14 cellular contexts compared by ENCODE assay signal in genomic region chr9:22170162-22170932, GRCh38.
DNase-seq lines count a peak whose midpoint lies in the region; ATAC-seq, FAIRE-seq and TF ChIP-seq lines count a peak whose summit lies in the region.
"Had no signal": no experiment of that assay in that cellular context is flagged by ENCODE, and none has a peak within 500 bp of the region (broad histone marks: within the 10 kb centered on the region; RNA-seq: fewer than 3 reads in every experiment).

No MANE protein-coding gene starts in this region.

- DNase-seq in CD1c-positive myeloid dendritic cell (ENCODE audit: extremely low spot score) (peak; percentile 24), activated B cell treated with CpG ODN at 0.5 μM for 24 hours (no peak), HepG2 (ENCODE audit: low spot score) (peak; percentile 9), tibial artery (no peak), Peyer's patch (no peak), cerebellar nuclear complex (lab: John Stamatoyannopoulos, UW) (no peak)
- DNase-seq: activated effector memory CD4-positive, alpha-beta T cell treated with Interleukin-2 at 50 U/mL for 16 hours; hypothalamus; NCI-H2227 treated with DMSO at 0.1 percent for 48 hours; testis had no signal

- no peaks in the 10 kb centered on the region for H3K9me3 Mint-ChIP-seq in activated B cell treated with CpG ODN at 0.5 μM for 24 hours

- H3K4me1 Mint-ChIP-seq in activated B cell treated with CpG ODN at 0.5 μM for 24 hours, result peaks cover 57% of the 10 kb centered on the region

- H3K4me3 ChIP-seq in HepG2 (replicated peaks in 1 of 3; ENCODE audit: insufficient read depth in 1 of 3, low read depth in 2 of 3, low read length in 3 of 3), result no peak overlapping the region
- no peak overlapping the region for H3K4me3 ChIP-seq in tibial artery
- H3K4me3 ChIP-seq in Peyer's patch, result no peak overlapping the region
- H3K4me3 ChIP-seq: coronary artery, testis had no signal

- in situ Hi-C loops in HepG2 (cut with HindIII; ENCODE audit: extremely low pct_ligation_motif_present, low pct_unique_long_range_greater_than_20kb), result no loop called here

- TF ChIP-seq POLR2A in HepG2 (IDR thresholded peaks at IDR 0.05; ENCODE audit: insufficient read depth in 1 of 2, low read depth in 2 of 2, low read length in 2 of 2), result no peak
- no peak for TF ChIP-seq POLR2A in Peyer's patch (IDR thresholded peaks at IDR 0.05)

- no peaks in the 10 kb centered on the region for H3K27me3 ChIP-seq in HepG2 (ENCODE audit: control insufficient read depth in 1 of 2, insufficient read depth in 2 of 2, low read length in 2 of 2)
- H3K27me3 ChIP-seq in tibial artery, result no peaks in the 10 kb centered on the region
- no peaks in the 10 kb centered on the region for H3K27me3 ChIP-seq in Peyer's patch
- H3K27me3 ChIP-seq: testis had no signal

- intact Hi-C loops in activated B cell treated with CpG ODN at 0.5 μM for 24 hours (cut with micrococcal nuclease), result loop anchor here (2.0 kb wide), 1 partner anchor 70 kb away; no protein-coding TSS in a partner anchor
- intact Hi-C loops in HepG2 (cut with micrococcal nuclease; ENCODE audit: unreplicated experiment), result no loop called here
- intact Hi-C loops in tibial artery (cut with DNase I; ENCODE audit: low total_unique reads), result no loop called here

- CTCF ChIA-PET in activated B cell treated with CpG ODN at 0.5 μM for 24 hours (lab: Charles Lee), result no interaction called here
- CTCF ChIA-PET in HepG2 (lab: Yijun Ruan, JAX; ENCODE audit: low intra/inter-chr PET ratio, low total read pairs), result no interaction called here

- no peak overlapping the region for H3K9ac ChIP-seq in HepG2 (ENCODE audit: insufficient read depth, low read depth, low read length)

- no peaks in the 10 kb centered on the region for H3K36me3 Mint-ChIP-seq in activated B cell treated with CpG ODN at 0.5 μM for 24 hours (ENCODE audit: low read depth)

- 47% methylated on average over 2 of the region's 2 CpGs for WGBS in HepG2 (ENCODE audit: low lambda C conversion rate)

- H3K27ac ChIP-seq in HepG2 (ENCODE audit: extremely low read length, insufficient read depth, low read length) (no peak overlapping the region), tibial artery (no peak overlapping the region), Peyer's patch (peak overlapping the region in 1 of 4 donors; percentile 47)
- H3K27ac ChIP-seq: coronary artery, testis had no signal

- H3K4me1 ChIP-seq in HepG2 (ENCODE audit: insufficient read depth, low read length) (no peaks in the 10 kb centered on the region), tibial artery (no peaks in the 10 kb centered on the region), Peyer's patch (peaks cover 0 to 12% (median 0%) of the 10 kb centered on the region in 4 donors)
- H3K4me1 ChIP-seq: testis had no signal

- ATAC-seq in HG03060 (IDR thresholded peaks at IDR 0.05; ENCODE audit: low read depth, unreplicated experiment), result peak; percentile 20
- no peak for ATAC-seq in activated B cell treated with CpG ODN at 0.5 μM for 24 hours (ENCODE audit: low read depth)
- ATAC-seq in HepG2, result no peak
- no peak for ATAC-seq in HG02973 (IDR thresholded peaks at IDR 0.05; ENCODE audit: unreplicated experiment)

- peak overlapping the region; percentile 42 for H3K4me3 Mint-ChIP-seq in activated B cell treated with CpG ODN at 0.5 μM for 24 hours

- H3K9me3 ChIP-seq in HepG2 (ENCODE audit: low read length) (no peaks in the 10 kb centered on the region), tibial artery (no peaks in the 10 kb centered on the region), Peyer's patch (no peaks in the 10 kb centered on the region)
- H3K9me3 ChIP-seq: testis had no signal

- H3K79me2 ChIP-seq in HepG2 (ENCODE audit: insufficient read depth, low read length), result no peaks in the 10 kb centered on the region

- H3K27me3 Mint-ChIP-seq in activated B cell treated with CpG ODN at 0.5 μM for 24 hours, result no peaks in the 10 kb centered on the region

- H2AFZ ChIP-seq in HepG2 (ENCODE audit: low read length), result no peak overlapping the region

- POLR2A ChIA-PET in activated B cell treated with CpG ODN at 0.5 μM for 24 hours (lab: Charles Lee) (interaction anchor here (1.0 kb wide), 1 partner anchor 10 kb away, joined by 3 read pairs; no protein-coding TSS in a partner anchor), HepG2 (lab: Yijun Ruan, JAX) (interaction anchor here (1.1 kb wide), 1 partner anchor 42 kb away, joined by 3 read pairs; no protein-coding TSS in a partner anchor)

- no peaks in the 10 kb centered on the region for H3K36me3 ChIP-seq in HepG2 (replicated peaks in 1 of 2; ENCODE audit: control insufficient read depth in 1 of 2, insufficient read depth in 2 of 2, low read length in 2 of 2)
- no peaks in the 10 kb centered on the region for H3K36me3 ChIP-seq in tibial artery
- H3K36me3 ChIP-seq in Peyer's patch, result no peaks in the 10 kb centered on the region

- peak overlapping the region; percentile 81 for H3K27ac Mint-ChIP-seq in activated B cell treated with CpG ODN at 0.5 μM for 24 hours

- no peak for FAIRE-seq in HepG2 (lab: Jason Lieb, UNC)
- FAIRE-seq: D721Med had no signal

- no peak for TF ChIP-seq RAD21 in HepG2 (CRISPR knock-in tag; IDR thresholded peaks at IDR 0.05)

- no peaks in the 10 kb centered on the region for H4K20me1 ChIP-seq in HepG2 (ENCODE audit: insufficient read depth, low read length)

- H3K4me2 ChIP-seq in HepG2 (ENCODE audit: low read depth, low read length), result no peak overlapping the region

- BruUV-seq in HepG2 (replicated peaks; lab: Mats Ljungman, UMichigan), result no TSS peak

- TF ChIP-seq CTCF in activated B cell treated with CpG ODN at 0.5 μM for 24 hours (IDR thresholded peaks at IDR 0.05) (no peak), HepG2 (CRISPR knock-in tag; IDR thresholded peaks at IDR 0.05) (no peak), tibial artery (IDR thresholded peaks at IDR 0.05) (no peak), Peyer's patch (IDR thresholded peaks at IDR 0.05) (no peak)

- TF ChIP-seq EP300 in HepG2 (IDR thresholded peaks at IDR 0.05; ENCODE audit: low read depth in 2 of 2, low read length in 2 of 2) (peak in 1 of 2 experiments; percentile 23; a peak in 1 of 4 replicates), HepG2 (CRISPR knock-in tag; IDR thresholded peaks at IDR 0.05; ENCODE audit: borderline replicate concordance) (no peak)

TF ChIP-seq in HepG2, 621 proteins besides CTCF, POLR2A, EP300 and RAD21 (continues in another document):
- TF ChIP-seq ATRX (CRISPR knock-in tag; IDR thresholded peaks at IDR 0.05; ENCODE audit: borderline replicate concordance) (no peak), CEBPB (IDR thresholded peaks at IDR 0.05; ENCODE audit: borderline replicate concordance, low read depth, low read length) (no peak), SOX5 (CRISPR knock-in tag; IDR thresholded peaks at IDR 0.05; ENCODE audit: borderline replicate concordance) (no peak), ZMYM2 (CRISPR knock-in tag; IDR thresholded peaks at IDR 0.05) (no peak), ATF4 (CRISPR knock-in tag; IDR thresholded peaks at IDR 0.05) (peak in 1 of 2 experiments; percentile 55; a peak in 2 of 4 replicates), ZNF678 (CRISPR knock-in tag; IDR thresholded peaks at IDR 0.05) (no peak), CSRNP2 (CRISPR knock-in tag; conservative IDR thresholded peaks at IDR 0.05; ENCODE audit: low read depth) (no peak), SAP130 (CRISPR knock-in tag; IDR thresholded peaks at IDR 0.05; ENCODE audit: low read depth) (no peak), FOXA3 (CRISPR knock-in tag; IDR thresholded peaks at IDR 0.05) (peak; percentile 45; the same call in 1 of the 2 replicates)
- TF ChIP-seq, protein P1, sequence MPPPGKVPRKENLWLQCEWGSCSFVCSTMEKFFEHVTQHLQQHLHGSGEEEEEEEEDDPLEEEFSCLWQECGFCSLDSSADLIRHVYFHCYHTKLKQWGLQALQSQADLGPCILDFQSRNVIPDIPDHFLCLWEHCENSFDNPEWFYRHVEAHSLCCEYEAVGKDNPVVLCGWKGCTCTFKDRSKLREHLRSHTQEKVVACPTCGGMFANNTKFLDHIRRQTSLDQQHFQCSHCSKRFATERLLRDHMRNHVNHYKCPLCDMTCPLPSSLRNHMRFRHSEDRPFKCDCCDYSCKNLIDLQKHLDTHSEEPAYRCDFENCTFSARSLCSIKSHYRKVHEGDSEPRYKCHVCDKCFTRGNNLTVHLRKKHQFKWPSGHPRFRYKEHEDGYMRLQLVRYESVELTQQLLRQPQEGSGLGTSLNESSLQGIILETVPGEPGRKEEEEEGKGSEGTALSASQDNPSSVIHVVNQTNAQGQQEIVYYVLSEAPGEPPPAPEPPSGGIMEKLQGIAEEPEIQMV (CRISPR knock-in tag; IDR thresholded peaks at IDR 0.05; ENCODE audit: low read depth), result no peak

Comparison
In these comparisons a context has a peak if more than half of its experiments do, and no peak if none do; other contexts are left out.
1. DNase-seq: peak in CD1c-positive myeloid dendritic cell (single experiment) and HepG2 (single experiment); none in activated B cell treated with CpG ODN at 0.5 μM for 24 hours (single experiment), tibial artery (0 of 2), Peyer's patch (0 of 3) and cerebellar nuclear complex (0 of 2).